ENCODE assay signal across 1 cellular context in genomic region chr14:89379006-89379405, GRCh38.
A peak's percentile ranks its signal among the peaks of the same experiment; 100 is the strongest.
TF ChIP-seq lines count a peak whose summit lies in the region.

No MANE protein-coding gene starts in this region.

TF ChIP-seq in HepG2, 621 proteins besides CTCF, POLR2A, EP300 and RAD21:
- peak; percentile 28 for TF ChIP-seq ZNF687 (CRISPR knock-in tag; IDR thresholded peaks at IDR 0.05)
- no peak for TF ChIP-seq ESRRA (CRISPR knock-in tag; IDR thresholded peaks at IDR 0.05; ENCODE audit: low read depth)
